19 cellular contexts compared by ENCODE assay signal in the genomic region with DNA sequence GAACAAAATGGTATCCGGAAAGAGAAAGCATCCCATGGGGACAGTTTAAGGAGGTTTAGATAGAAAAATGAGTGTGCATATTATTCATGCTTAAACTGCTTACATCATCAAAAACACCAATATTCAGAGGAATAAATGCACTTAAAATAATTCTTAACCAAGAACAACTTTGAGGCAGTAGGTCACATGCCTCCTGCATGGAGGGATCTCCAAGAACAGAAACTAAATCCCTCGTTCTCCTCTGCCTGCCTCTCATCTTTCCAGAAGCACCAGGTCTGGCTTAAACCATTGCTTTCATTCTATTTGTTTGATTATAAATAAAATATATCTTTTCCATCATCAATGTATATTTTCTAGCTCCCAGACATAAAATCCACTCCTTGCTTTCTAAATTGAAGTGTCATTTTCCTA.
"Had no signal": no experiment of that assay in that cellular context is flagged by ENCODE, and none has a peak within 500 bp of the region (broad histone marks: within the 10 kb centered on the region; RNA-seq: fewer than 3 reads in every experiment).

No MANE protein-coding gene starts in this region.

- H3K9me3 Mint-ChIP-seq: activated naive CD4-positive, alpha-beta T cell treated with anti-CD3 and anti-CD28 coated beads for 36 hours; activated T-cell treated with anti-CD3 and anti-CD28 coated beads, Interleukin-2, amount 50 U/mL, for 4 hours; WTC11 had no signal

- H3K4me3 Mint-ChIP-seq: activated CD8-positive, alpha-beta memory T cell treated with anti-CD3 and anti-CD28 coated beads, Interleukin-2, amount 10 ng/mL, durations not matched to agents 7 days and 5 days; activated naive CD4-positive, alpha-beta T cell treated with anti-CD3 and anti-CD28 coated beads for 36 hours; activated naive CD8-positive, alpha-beta T cell; activated T-cell treated with anti-CD3 and anti-CD28 coated beads, Interleukin-2, amount 50 U/mL, for 4 hours; T-helper 17 cell; WTC11 had no signal

- DNase-seq: activated CD4-positive, alpha-beta T cell treated with anti-CD3 and anti-CD28 coated beads for 48 hours; activated CD4-positive, alpha-beta T cell treated with anti-CD3 and anti-CD28 coated beads, Interleukin-2, amount 50 U/mL, for 4 hours; activated CD4-positive, CD25-positive, alpha-beta regulatory T cell treated with anti-CD3 and anti-CD28 coated beads, Interleukin-2, amount 50 U/mL, for 72 hours; activated CD8-positive, alpha-beta memory T cell treated with anti-CD3 and anti-CD28 coated beads, Interleukin-2, amount 10 ng/mL, durations not matched to agents 7 days and 5 days; activated gamma-delta T cell; activated naive CD4-positive, alpha-beta T cell treated with anti-CD3 and anti-CD28 coated beads for 36 hours; activated T-cell treated with anti-CD3 and anti-CD28 coated beads, Interleukin-2, amount 50 U/mL, for 4 hours; amygdala; Kasumi-1; NCI-H1048; NCI-H187 treated with DMSO at 0.1 percent for 48 hours; NCI-H2081 treated with DMSO at 0.1 percent for 48 hours; NCI-H446; NCI-H524; SIG-M5; T-helper 17 cell; T-helper 9 cell had no signal

- ATAC-seq: activated CD8-positive, alpha-beta memory T cell treated with anti-CD3 and anti-CD28 coated beads, Interleukin-2, amount 10 ng/mL, durations not matched to agents 7 days and 5 days; activated T-cell treated with anti-CD3 and anti-CD28 coated beads, Interleukin-2, amount 50 U/mL, for 4 hours; T-helper 17 cell; WTC11 had no signal

- H3K27ac Mint-ChIP-seq: activated CD8-positive, alpha-beta memory T cell treated with anti-CD3 and anti-CD28 coated beads, Interleukin-2, amount 10 ng/mL, durations not matched to agents 7 days and 5 days; activated naive CD4-positive, alpha-beta T cell treated with anti-CD3 and anti-CD28 coated beads for 36 hours; activated naive CD8-positive, alpha-beta T cell; T-helper 17 cell; WTC11 had no signal

- H3K4me1 Mint-ChIP-seq: activated CD8-positive, alpha-beta memory T cell treated with anti-CD3 and anti-CD28 coated beads, Interleukin-2, amount 10 ng/mL, durations not matched to agents 7 days and 5 days; T-helper 17 cell; WTC11 had no signal

- H3K36me3 Mint-ChIP-seq: activated CD8-positive, alpha-beta memory T cell treated with anti-CD3 and anti-CD28 coated beads, Interleukin-2, amount 10 ng/mL, durations not matched to agents 7 days and 5 days; activated naive CD8-positive, alpha-beta T cell; WTC11 had no signal
